ENCODE assay signal across 8 cellular contexts in genomic region chr9:131500939-131501541, GRCh38. TPM values are rescaled to one million over a fixed set of nuclear protein-coding genes. Genes with fewer than 3 reads are reported as not detected.
DNase-seq lines count a peak whose midpoint lies in the region; ATAC-seq, FAIRE-seq and TF ChIP-seq lines count a peak whose summit lies in the region.

No MANE protein-coding gene starts in this region.

- H3K9me3 Mint-ChIP-seq in GM23338 = no peaks in the 10 kb centered on the region; the same call in 2 of the 3 replicates

- no peak overlapping the region for H3K4me2 ChIP-seq in GM23338

- H3K9ac ChIP-seq in adipocyte (ENCODE audit: low read length) = no peak overlapping the region

- H3K36me3 Mint-ChIP-seq in GM23338 (ENCODE audit: low read depth) = peaks cover 53% of the 10 kb centered on the region

- WGBS in small intestine, 3 donors = 24 to 48% (median 24%) methylated on average over 5 of the region's 5 CpGs

- H3K27ac Mint-ChIP-seq in GM23338 = no peak overlapping the region

- no peak for ATAC-seq in GM23338
- ATAC-seq in HG03039 (IDR thresholded peaks at IDR 0.05; ENCODE audit: unreplicated experiment) = no peak

- H3K9me3 ChIP-seq in SJCRH30 (replicated peaks) (no peaks in the 10 kb centered on the region), adipocyte (ENCODE audit: control insufficient read depth, low read length) (no peaks in the 10 kb centered on the region), small intestine (ENCODE audit: control insufficient read depth, low read depth) (no peaks in the 10 kb centered on the region)

- H3K27me3 ChIP-seq in GM23338 (ENCODE audit: insufficient read depth) = no peaks in the 10 kb centered on the region; the same call in 1 of the 2 replicates
- H3K27me3 ChIP-seq in SJCRH30 = no peaks in the 10 kb centered on the region
- H3K27me3 ChIP-seq in adipocyte (replicated peaks; ENCODE audit: control insufficient read depth, insufficient read depth, low read length) = no peaks in the 10 kb centered on the region
- H3K27me3 ChIP-seq in small intestine (ENCODE audit: control insufficient read depth in 2 of 2, insufficient read depth in 2 of 2, low read length in 2 of 2) = no peaks in the 10 kb centered on the region

- no peak overlapping the region for H2AFZ ChIP-seq in GM23338

- peaks cover 6% of the 10 kb centered on the region for H3K79me2 ChIP-seq in GM23338 (replicated peaks; ENCODE audit: insufficient read depth)

- H3K27ac ChIP-seq in GM23338 (ENCODE audit: low read depth) (peak overlapping the region; percentile 72; the same call in 1 of the 2 replicates), SJCRH30 (no peak overlapping the region), small intestine (ENCODE audit: low read depth in 1 of 2, low read length in 1 of 2) (peak overlapping the region; percentile 13 to 56)

- H3K36me3 ChIP-seq in GM23338 (ENCODE audit: insufficient read depth) = peaks cover 32% of the 10 kb centered on the region
- H3K36me3 ChIP-seq in SJCRH30 = peaks cover 51% of the 10 kb centered on the region
- peaks cover 46% of the 10 kb centered on the region for H3K36me3 ChIP-seq in adipocyte (ENCODE audit: control insufficient read depth, insufficient read depth, low read length, severe bottlenecking)
- H3K36me3 ChIP-seq in small intestine (ENCODE audit: control insufficient read depth in 2 of 2, insufficient read depth in 2 of 2, low read length in 2 of 2) = peaks cover 3 to 9% of the 10 kb centered on the region in 2 donors

- peaks cover 18% of the 10 kb centered on the region for H4K20me1 ChIP-seq in GM23338 (replicated peaks; ENCODE audit: insufficient read depth)

- peak overlapping the region; percentile 85 for H3K4me3 Mint-ChIP-seq in GM23338

- H3K9me2 ChIP-seq in GM23338 (ENCODE audit: insufficient read depth) = no peaks in the 10 kb centered on the region

- in situ Hi-C loops in GM13977 (cut with MboI; ENCODE audit: low pct_unique_long_range_greater_than_20kb, low sequenced_read_pairs, unreplicated experiment) = no loop called here

- peaks cover 51% of the 10 kb centered on the region for H3F3A ChIP-seq in GM23338 (replicated peaks; ENCODE audit: low read depth)

- H3K4me3 ChIP-seq in GM23338 (no peak overlapping the region), SJCRH30 (no peak overlapping the region), adipocyte (ENCODE audit: low read length) (no peak overlapping the region), small intestine (ENCODE audit: low read depth in 1 of 2, low read length in 2 of 2) (no peak overlapping the region)

- peaks cover 21% of the 10 kb centered on the region for H3K4me1 Mint-ChIP-seq in GM23338

- DNase-seq in GM23338 (ENCODE audit: low spot score) (no peak), SJCRH30 (peak; percentile 35 to 44), adipocyte (ENCODE audit: low read depth) (peak; percentile 36), small intestine (peak; percentile 42), COLO829 (ENCODE audit: low spot score) (no peak), GM13977 (ENCODE audit: low spot score) (no peak), Ammon's horn (ENCODE audit: low spot score) (no peak)

- H3K27me3 Mint-ChIP-seq in GM23338 (ENCODE audit: insufficient read depth, low read depth, poor library complexity) = peaks cover 46% of the 10 kb centered on the region

- H3K4me1 ChIP-seq in GM23338 (ENCODE audit: insufficient read depth) (peaks cover 9% of the 10 kb centered on the region; the same call in 1 of the 2 replicates), SJCRH30 (peaks cover 6% of the 10 kb centered on the region; the same call in 1 of the 2 replicates), adipocyte (ENCODE audit: control insufficient read depth, insufficient read depth, low read length) (peaks cover 18% of the 10 kb centered on the region), small intestine (ENCODE audit: control insufficient read depth in 2 of 2, insufficient read depth in 1 of 2, low read depth in 1 of 2, low read length in 1 of 2) (peaks cover 0 to 9% of the 10 kb centered on the region in 2 donors)

- FAIRE-seq in small intestine (lab: Jason Lieb, UNC) = no peak

- TF ChIP-seq CTCF in GM23338 (conservative IDR thresholded peaks at IDR 0.05; ENCODE audit: low read depth in 2 of 2) (no peak), GM13977 (IDR thresholded peaks at IDR 0.05; ENCODE audit: extremely low read depth, insufficient read depth, missing control alignments) (no peak)

TF ChIP-seq in GM23338, 12 proteins besides CTCF, POLR2A, EP300 and RAD21 (continues in another document):
- no peak for TF ChIP-seq ETS1 (IDR thresholded peaks at IDR 0.05)
- no peak for TF ChIP-seq ZNF462 (CRISPR knock-in tag; IDR thresholded peaks at IDR 0.05)
- TF ChIP-seq POLR2AphosphoS5 (IDR thresholded peaks at IDR 0.05; ENCODE audit: low read depth) = peak; percentile 29; the same call in 1 of the 2 replicates

RNA-seq across cellular contexts. Expression of gene POMT1, which starts 1.7 kb away (rescaled TPM):
- 23.7 and 32.4 TPM in 2 replicates for total RNA-seq in GM23338 (2014; rRNA removed; shearing (Covaris generic))
- 17.7 and 20.2 TPM in 2 replicates for polyA plus RNA-seq in GM23338 (2016; fragmentation: Nextera tagmentation; extraction: Ambion mirVana)
- total RNA-seq in SJCRH30 (2014; rRNA removed; shearing (Covaris generic)) = 23.0 and 25.6 TPM in 2 replicates
- 10 to 100 TPM; 15.0 to 53.2 (median 40.5) TPM for polyA plus RNA-seq in small intestine

RNA-seq across cellular contexts. Expression of gene UCK1, which starts 30.0 kb away (rescaled TPM):
- 34.6 and 35.9 TPM in 2 replicates for total RNA-seq in GM23338 (2014; rRNA removed; shearing (Covaris generic))
- polyA plus RNA-seq in GM23338 (2016; fragmentation: Nextera tagmentation; extraction: Ambion mirVana) (23.4 and 24.8 TPM in 2 replicates), small intestine (10 to 100 TPM; 18.1 to 34.7 (median 20.8) TPM)
- total RNA-seq in SJCRH30 (2014; rRNA removed; shearing (Covaris generic)) = 49.2 and 54.3 TPM in 2 replicates

RNA-seq across cellular contexts. Expression of gene PRRT1B, which starts 44.3 kb away (rescaled TPM):
- 0.24 TPM in 1 of 2 replicates, not detected in the other for total RNA-seq in GM23338 (2014; rRNA removed; shearing (Covaris generic))
- polyA plus RNA-seq in GM23338 (2016; fragmentation: Nextera tagmentation; extraction: Ambion mirVana) (not detected in 2 replicates), small intestine (under 1 TPM in 2 of 3 donors, not detected in 1; 0.12 to 0.89 TPM)
- total RNA-seq in SJCRH30 (2014; rRNA removed; shearing (Covaris generic)) = not detected in 2 replicates

Comparison
In these comparisons a context has a peak if more than half of its experiments do, and no peak if none do; other contexts are left out.
1. DNase-seq: peak in SJCRH30 (2 of 2), adipocyte (single experiment) and small intestine (single experiment); none in GM23338 (single experiment), COLO829 (single experiment), GM13977 (single experiment) and Ammon's horn (single experiment).